In the genomic region with DNA sequence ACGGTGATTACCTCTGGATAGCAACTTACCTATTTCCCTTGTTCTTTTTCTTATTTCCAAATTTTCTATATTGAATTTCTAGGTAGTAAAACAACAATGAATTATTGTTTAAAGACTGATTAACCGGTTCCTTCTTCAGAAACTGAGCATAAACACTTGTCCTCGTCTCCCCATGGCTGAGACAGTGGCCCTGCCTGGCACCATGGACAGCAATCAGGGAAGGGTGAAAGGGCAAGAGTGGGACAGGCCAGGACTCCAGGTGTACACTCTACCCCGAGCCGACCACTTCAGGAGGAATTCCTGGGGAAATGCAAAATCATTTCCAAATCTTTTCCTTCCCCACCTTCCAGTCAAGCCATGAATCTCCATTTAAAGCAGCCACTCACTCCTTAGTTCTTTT, we compare ENCODE assay signal across 13 cellular contexts.
"Had no signal": no experiment of that assay in that cellular context is flagged by ENCODE, and none has a peak within 500 bp of the region (broad histone marks: within the 10 kb centered on the region; RNA-seq: fewer than 3 reads in every experiment).

No MANE protein-coding gene starts in this region.

- H3K36me3 ChIP-seq: uterus had no signal

- H3K27me3 ChIP-seq: dorsolateral prefrontal cortex, esophagus muscularis mucosa, uterus had no signal

- DNase-seq: activated CD4-positive, alpha-beta T cell treated with anti-CD3 and anti-CD28 coated beads, Interleukin-2, amount 50 U/mL, for 4 hours; activated CD4-positive, CD25-positive, alpha-beta regulatory T cell treated with anti-CD3 and anti-CD28 coated beads, Interleukin-2, amount 50 U/mL, for 72 hours; activated effector memory CD4-positive, alpha-beta T cell treated with Interleukin-2 at 50 U/mL for 16 hours; activated T-cell treated with anti-CD3 and anti-CD28 coated beads, Interleukin-2, amount 50 U/mL, for 1 hour; dorsolateral prefrontal cortex; left cardiac atrium; mucosa of descending colon; naive thymus-derived CD8-positive, alpha-beta T cell; stimulated activated CD4-positive, alpha-beta T cell treated with anti-CD3 and anti-CD28 coated beads, Interleukin-12 subunit alpha, Interleukin-12 subunit beta, amount 100 ng/mL, for 4 hours; stimulated activated naive CD4-positive, alpha-beta T cell; uterus had no signal

- H3K27ac ChIP-seq: dorsolateral prefrontal cortex had no signal

- H3K4me3 ChIP-seq: dorsolateral prefrontal cortex, esophagus muscularis mucosa, mucosa of descending colon, uterus had no signal

- FAIRE-seq: bronchial epithelial cell had no signal

- ATAC-seq: mucosa of descending colon; naive thymus-derived CD8-positive, alpha-beta T cell had no signal

- H3K9me3 ChIP-seq: esophagus muscularis mucosa, mucosa of descending colon, uterus had no signal
